8 cellular contexts compared by ENCODE assay signal in genomic region chr3:148943531-148944200, GRCh38. TPM values are rescaled to one million over a fixed set of nuclear protein-coding genes. Genes with fewer than 3 reads are reported as not detected.
DNase-seq lines count a peak whose midpoint lies in the region; ATAC-seq and TF ChIP-seq lines count a peak whose summit lies in the region.

No MANE protein-coding gene starts in this region.

- no peaks in the 10 kb centered on the region for H3K4me1 Mint-ChIP-seq in T-cell
- peaks cover 36% of the 10 kb centered on the region for H3K4me1 Mint-ChIP-seq in neural crest cell

- POLR2A ChIA-PET in T-cell (lab: Charles Lee): no interaction called here

- ATAC-seq in GM19043 (IDR thresholded peaks at IDR 0.05; ENCODE audit: low read depth, unreplicated experiment) (peak; percentile 99), HG03095 (IDR thresholded peaks at IDR 0.05; ENCODE audit: unreplicated experiment) (peak; percentile 91), T-cell (replicated peaks in 1 of 4) (peak; percentile 63 to 88 (median 77))

- DNase-seq in DMS153 treated with DMSO at 0.1 percent for 48 hours (lab: John Stamatoyannopoulos, UW; ENCODE audit: unreplicated experiment): peak; percentile 70
- peak; percentile 80 for DNase-seq in NCI-H2029 treated with DMSO at 0.1 percent for 48 hours (lab: John Stamatoyannopoulos, UW)
- peak in 1 of 34 experiments; percentile 4 for DNase-seq in T-cell
- DNase-seq in fibroblast of gingiva (ENCODE audit: low read depth): peak; percentile 97
- no peak for DNase-seq in neural crest cell (ENCODE audit: low read depth, low spot score)
- no peak for DNase-seq in OCI-M2 (lab: John Stamatoyannopoulos, UW; ENCODE audit: unreplicated experiment)

- peaks cover 0 to 6% of the 10 kb centered on the region in 2 donors for H3K27me3 Mint-ChIP-seq in T-cell
- no peaks in the 10 kb centered on the region for H3K27me3 Mint-ChIP-seq in neural crest cell (ENCODE audit: low read depth)

- no peaks in the 10 kb centered on the region for H3K9me3 Mint-ChIP-seq in T-cell
- H3K9me3 Mint-ChIP-seq in neural crest cell: no peaks in the 10 kb centered on the region

- H3K36me3 Mint-ChIP-seq in T-cell (no peaks in the 10 kb centered on the region), neural crest cell (ENCODE audit: low read depth) (no peaks in the 10 kb centered on the region)

- TF ChIP-seq CTCF in neural crest cell (conservative IDR thresholded peaks at IDR 0.05): peak; percentile 86

- CTCF ChIA-PET in T-cell (lab: Charles Lee): interaction anchor here (0.6 to 2.8 kb wide), 8 partner anchors 10 to 256 kb away, joined by 3 to 14 read pairs (median 4); no protein-coding TSS in a partner anchor

- H3K4me3 Mint-ChIP-seq in T-cell (no peak overlapping the region), neural crest cell (no peak overlapping the region)

- no peak overlapping the region for H3K27ac Mint-ChIP-seq in T-cell
- H3K27ac Mint-ChIP-seq in neural crest cell (ENCODE audit: unreplicated experiment): no peak overlapping the region

RNA-seq across cellular contexts. Expression of gene GYG1, which starts 47.7 kb away (rescaled TPM):
- total RNA-seq in T-cell: 10 to 100 TPM; 16.3 to 30.4 (median 25.7) TPM
- 27.1 and 29.4 TPM in 2 replicates for total RNA-seq in neural crest cell

Comparison
In these comparisons a context has a peak if more than half of its experiments do, and no peak if none do; other contexts are left out.
1. DNase-seq: peak in DMS153 treated with DMSO at 0.1 percent for 48 hours (single experiment), NCI-H2029 treated with DMSO at 0.1 percent for 48 hours (single experiment) and fibroblast of gingiva (single experiment); none in neural crest cell (single experiment) and OCI-M2 (single experiment).
2. Peak in every context shown above with its lines, with median percentiles within 50 percentile points of each other: ATAC-seq.